26 cellular contexts compared by ENCODE assay signal in the genomic region with DNA sequence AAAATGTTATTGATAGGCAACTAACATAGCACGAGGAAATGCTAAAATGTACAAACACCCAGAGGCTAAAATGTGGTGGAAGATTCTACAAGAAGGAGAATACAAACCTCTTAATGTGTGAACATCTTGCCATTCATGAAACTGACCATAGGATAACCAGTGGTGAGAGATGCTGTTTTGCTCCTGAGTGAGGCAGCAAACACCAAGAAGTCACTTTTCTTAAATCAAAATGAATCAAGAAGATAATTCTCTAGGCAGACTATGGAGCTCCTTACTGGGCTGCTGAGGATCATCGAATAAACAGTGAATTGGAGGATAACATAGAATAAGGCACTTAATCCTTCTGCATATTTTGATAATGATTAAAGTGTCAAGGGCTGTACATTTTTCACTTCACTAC.
A peak's percentile ranks its signal among the peaks of the same experiment; 100 is the strongest.
DNase-seq lines count a peak whose midpoint lies in the region; ATAC-seq and TF ChIP-seq lines count a peak whose summit lies in the region.
"Had no signal": no experiment of that assay in that cellular context is flagged by ENCODE, and none has a peak within 500 bp of the region (broad histone marks: within the 10 kb centered on the region; RNA-seq: fewer than 3 reads in every experiment).

No MANE protein-coding gene starts in this region.

- ATAC-seq in GM23338 (no peak), GM21723 (IDR thresholded peaks at IDR 0.05; ENCODE audit: unreplicated experiment) (no peak)
- ATAC-seq: effector memory CD8-positive, alpha-beta T cell; left lobe of liver; upper lobe of right lung had no signal

- H3K9me2 ChIP-seq in GM23338 (ENCODE audit: insufficient read depth), result no peaks in the 10 kb centered on the region

- H3K36me3 Mint-ChIP-seq in GM23338 (ENCODE audit: low read depth) (no peaks in the 10 kb centered on the region), endodermal cell (ENCODE audit: low read depth) (no peaks in the 10 kb centered on the region), neural progenitor cell (no peaks in the 10 kb centered on the region)
- H3K36me3 Mint-ChIP-seq: activated naive CD4-positive, alpha-beta T cell treated with anti-CD3 and anti-CD28 coated beads, Interleukin-2, amount 50 U/mL, for 24 hours had no signal

- H3K4me2 ChIP-seq in GM23338 (no peak overlapping the region), neural progenitor cell (no peak overlapping the region)

- TF ChIP-seq CTCF in GM23338 (conservative IDR thresholded peaks at IDR 0.05; ENCODE audit: low read depth in 2 of 2) (peak; percentile 28 to 48; a peak in 3 of 4 replicates), endodermal cell (conservative IDR thresholded peaks at IDR 0.05) (peak; percentile 53), neural progenitor cell (IDR thresholded peaks at IDR 0.05) (peak; percentile 20)

- H3K27me3 ChIP-seq in GM23338 (ENCODE audit: insufficient read depth), result no peaks in the 10 kb centered on the region
- no peaks in the 10 kb centered on the region for H3K27me3 ChIP-seq in endodermal cell (ENCODE audit: control insufficient read depth, insufficient read depth, low read length, poor library complexity, severe bottlenecking)
- no peaks in the 10 kb centered on the region for H3K27me3 ChIP-seq in neural progenitor cell
- H3K27me3 ChIP-seq: ascending aorta, MG63, sigmoid colon, upper lobe of right lung had no signal

- H3K4me3 Mint-ChIP-seq in GM23338 (no peak overlapping the region), endodermal cell (no peak overlapping the region), neural progenitor cell (no peak overlapping the region)
- H3K4me3 Mint-ChIP-seq: activated naive CD4-positive, alpha-beta T cell treated with anti-CD3 and anti-CD28 coated beads, Interleukin-2, amount 50 U/mL, for 24 hours; effector memory CD8-positive, alpha-beta T cell; nephron progenitor cell; T-helper 1 cell treated with Interleukin-12 subunit alpha and Interleukin-12 subunit beta and Interleukin-4 antibody, amounts not matched to agents 30 μg/mL and 1 μg/mL, for 36 hours had no signal

- H3K4me1 ChIP-seq in GM23338 (ENCODE audit: insufficient read depth) (no peaks in the 10 kb centered on the region), endodermal cell (ENCODE audit: control insufficient read depth, insufficient read depth, low read length) (peaks cover 2% of the 10 kb centered on the region), neural progenitor cell (no peaks in the 10 kb centered on the region)
- H3K4me1 ChIP-seq: ascending aorta, sigmoid colon, upper lobe of right lung had no signal

- H3K27ac Mint-ChIP-seq in GM23338 (no peak overlapping the region), endodermal cell (no peak overlapping the region), neural progenitor cell (no peak overlapping the region)
- H3K27ac Mint-ChIP-seq: activated naive CD4-positive, alpha-beta T cell treated with anti-CD3 and anti-CD28 coated beads, Interleukin-2, amount 50 U/mL, for 24 hours; effector memory CD8-positive, alpha-beta T cell; nephron progenitor cell; T-helper 1 cell treated with Interleukin-12 subunit alpha and Interleukin-12 subunit beta and Interleukin-4 antibody, amounts not matched to agents 30 μg/mL and 1 μg/mL, for 36 hours had no signal

- no peaks in the 10 kb centered on the region for H3K27me3 Mint-ChIP-seq in GM23338 (ENCODE audit: insufficient read depth, low read depth, poor library complexity)
- no peaks in the 10 kb centered on the region for H3K27me3 Mint-ChIP-seq in endodermal cell (ENCODE audit: insufficient read depth)
- no peaks in the 10 kb centered on the region for H3K27me3 Mint-ChIP-seq in neural progenitor cell (ENCODE audit: insufficient read depth, low read depth)
- H3K27me3 Mint-ChIP-seq: activated naive CD4-positive, alpha-beta T cell treated with anti-CD3 and anti-CD28 coated beads, Interleukin-2, amount 50 U/mL, for 24 hours; effector memory CD8-positive, alpha-beta T cell had no signal

- H3F3A ChIP-seq in GM23338 (replicated peaks; ENCODE audit: low read depth) (no peaks in the 10 kb centered on the region), neural progenitor cell (ENCODE audit: low read depth) (no peaks in the 10 kb centered on the region)

- no peaks in the 10 kb centered on the region for H3K36me3 ChIP-seq in GM23338 (ENCODE audit: insufficient read depth)
- H3K36me3 ChIP-seq in endodermal cell (ENCODE audit: control insufficient read depth, insufficient read depth, low read length), result no peaks in the 10 kb centered on the region
- H3K36me3 ChIP-seq in neural progenitor cell, result no peaks in the 10 kb centered on the region
- H3K36me3 ChIP-seq: ascending aorta, MG63, sigmoid colon, upper lobe of right lung had no signal

- H3K9ac ChIP-seq in endodermal cell (ENCODE audit: extremely low read depth, low read length, poor library complexity, severe bottlenecking) (no peak overlapping the region), neural progenitor cell (no peak overlapping the region)

- H3K4me3 ChIP-seq in GM23338 (no peak overlapping the region), endodermal cell (ENCODE audit: low read length) (no peak overlapping the region), neural progenitor cell (no peak overlapping the region)
- H3K4me3 ChIP-seq: ascending aorta, MG63, sigmoid colon, upper lobe of right lung had no signal

- no peaks in the 10 kb centered on the region for H3K9me3 ChIP-seq in endodermal cell (ENCODE audit: control insufficient read depth, low read length)
- H3K9me3 ChIP-seq in neural progenitor cell (ENCODE audit: low read depth), result no peaks in the 10 kb centered on the region
- H3K9me3 ChIP-seq: ascending aorta, MG63, sigmoid colon, upper lobe of right lung had no signal

- DNase-seq in GM23338 (ENCODE audit: low spot score) (peak; percentile 13), OCI-M1 (lab: John Stamatoyannopoulos, UW) (peak; percentile 35), endodermal cell (no peak), neural progenitor cell (ENCODE audit: low spot score) (no peak), kidney tubule cell (ENCODE audit: low spot score) (no peak), caudate nucleus (lab: John Stamatoyannopoulos, UW) (no peak), NCI-H1930 (lab: John Stamatoyannopoulos, UW) (no peak)
- DNase-seq: C1 segment of cervical spinal cord; Calu3; effector memory CD8-positive, alpha-beta T cell; head of caudate nucleus; MG63; NCI-H1417 treated with DMSO at 0.1 percent for 48 hours; NCI-H2107; NCI-H526; nephron progenitor cell; posterior cingulate gyrus; SIG-M5; sigmoid colon; upper lobe of right lung had no signal

- H3K79me2 ChIP-seq in GM23338 (replicated peaks; ENCODE audit: insufficient read depth) (no peaks in the 10 kb centered on the region), neural progenitor cell (ENCODE audit: low read depth) (no peaks in the 10 kb centered on the region)

- H2AFZ ChIP-seq in GM23338 (no peak overlapping the region), neural progenitor cell (replicated peaks) (no peak overlapping the region)

- H3K27ac ChIP-seq in GM23338 (ENCODE audit: low read depth) (no peak overlapping the region), endodermal cell (ENCODE audit: low read depth, low read length) (no peak overlapping the region), neural progenitor cell (no peak overlapping the region), caudate nucleus (ENCODE audit: low read depth, low read length) (no peak overlapping the region)
- H3K27ac ChIP-seq: ascending aorta, sigmoid colon, upper lobe of right lung, VCaP had no signal

- 90 to 100% methylated on average over 1 to 2 of the region's 2 CpGs for WGBS in endodermal cell (ENCODE audit: insufficient coverage in 1 of 2, insufficient read length in 1 of 2), 2 experiments

- no peaks in the 10 kb centered on the region for H4K20me1 ChIP-seq in GM23338 (replicated peaks; ENCODE audit: insufficient read depth)
- H4K20me1 ChIP-seq in neural progenitor cell (ENCODE audit: low read depth), result no peaks in the 10 kb centered on the region

- H3K9me3 Mint-ChIP-seq in GM23338, result no peaks in the 10 kb centered on the region
- H3K9me3 Mint-ChIP-seq in endodermal cell, result no peaks in the 10 kb centered on the region
- no peaks in the 10 kb centered on the region for H3K9me3 Mint-ChIP-seq in neural progenitor cell
- H3K9me3 Mint-ChIP-seq: activated naive CD4-positive, alpha-beta T cell treated with anti-CD3 and anti-CD28 coated beads, Interleukin-2, amount 50 U/mL, for 24 hours; nephron progenitor cell had no signal

- peaks cover 3% of the 10 kb centered on the region; the same call in 1 of the 3 replicates for H3K4me1 Mint-ChIP-seq in GM23338
- no peaks in the 10 kb centered on the region for H3K4me1 Mint-ChIP-seq in endodermal cell
- no peaks in the 10 kb centered on the region for H3K4me1 Mint-ChIP-seq in neural progenitor cell
- H3K4me1 Mint-ChIP-seq: activated naive CD4-positive, alpha-beta T cell treated with anti-CD3 and anti-CD28 coated beads, Interleukin-2, amount 50 U/mL, for 24 hours; nephron progenitor cell had no signal

TF ChIP-seq in GM23338, 12 proteins besides CTCF, POLR2A, EP300 and RAD21 (continues in another document):
- TF ChIP-seq, protein P1, sequence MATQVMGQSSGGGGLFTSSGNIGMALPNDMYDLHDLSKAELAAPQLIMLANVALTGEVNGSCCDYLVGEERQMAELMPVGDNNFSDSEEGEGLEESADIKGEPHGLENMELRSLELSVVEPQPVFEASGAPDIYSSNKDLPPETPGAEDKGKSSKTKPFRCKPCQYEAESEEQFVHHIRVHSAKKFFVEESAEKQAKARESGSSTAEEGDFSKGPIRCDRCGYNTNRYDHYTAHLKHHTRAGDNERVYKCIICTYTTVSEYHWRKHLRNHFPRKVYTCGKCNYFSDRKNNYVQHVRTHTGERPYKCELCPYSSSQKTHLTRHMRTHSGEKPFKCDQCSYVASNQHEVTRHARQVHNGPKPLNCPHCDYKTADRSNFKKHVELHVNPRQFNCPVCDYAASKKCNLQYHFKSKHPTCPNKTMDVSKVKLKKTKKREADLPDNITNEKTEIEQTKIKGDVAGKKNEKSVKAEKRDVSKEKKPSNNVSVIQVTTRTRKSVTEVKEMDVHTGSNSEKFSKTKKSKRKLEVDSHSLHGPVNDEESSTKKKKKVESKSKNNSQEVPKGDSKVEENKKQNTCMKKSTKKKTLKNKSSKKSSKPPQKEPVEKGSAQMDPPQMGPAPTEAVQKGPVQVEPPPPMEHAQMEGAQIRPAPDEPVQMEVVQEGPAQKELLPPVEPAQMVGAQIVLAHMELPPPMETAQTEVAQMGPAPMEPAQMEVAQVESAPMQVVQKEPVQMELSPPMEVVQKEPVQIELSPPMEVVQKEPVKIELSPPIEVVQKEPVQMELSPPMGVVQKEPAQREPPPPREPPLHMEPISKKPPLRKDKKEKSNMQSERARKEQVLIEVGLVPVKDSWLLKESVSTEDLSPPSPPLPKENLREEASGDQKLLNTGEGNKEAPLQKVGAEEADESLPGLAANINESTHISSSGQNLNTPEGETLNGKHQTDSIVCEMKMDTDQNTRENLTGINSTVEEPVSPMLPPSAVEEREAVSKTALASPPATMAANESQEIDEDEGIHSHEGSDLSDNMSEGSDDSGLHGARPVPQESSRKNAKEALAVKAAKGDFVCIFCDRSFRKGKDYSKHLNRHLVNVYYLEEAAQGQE (IDR thresholded peaks at IDR 0.05; ENCODE audit: unreplicated experiment), result no peak
- no peak for TF ChIP-seq JUNB (IDR thresholded peaks at IDR 0.05; ENCODE audit: unreplicated experiment)

Comparison
In these comparisons a context has a peak if more than half of its experiments do, and no peak if none do; other contexts are left out.
1. DNase-seq: peak in GM23338 (single experiment) and OCI-M1 (single experiment); none in endodermal cell (single experiment), neural progenitor cell (single experiment), kidney tubule cell (single experiment), caudate nucleus (0 of 61) and NCI-H1930 (0 of 2).
2. Peak in every context shown above with its lines, with median percentiles within 50 percentile points of each other: CTCF ChIP-seq.